Comparison of ENCODE assay signal across 2 cellular contexts in genomic region chr7:7793921-7794320, GRCh38.
TF ChIP-seq lines count a peak whose summit lies in the region.

No MANE protein-coding gene starts in this region.

TF ChIP-seq in GM23338, 12 proteins besides CTCF, POLR2A, EP300 and RAD21 (continued from another document):
- TF ChIP-seq, protein P1, sequence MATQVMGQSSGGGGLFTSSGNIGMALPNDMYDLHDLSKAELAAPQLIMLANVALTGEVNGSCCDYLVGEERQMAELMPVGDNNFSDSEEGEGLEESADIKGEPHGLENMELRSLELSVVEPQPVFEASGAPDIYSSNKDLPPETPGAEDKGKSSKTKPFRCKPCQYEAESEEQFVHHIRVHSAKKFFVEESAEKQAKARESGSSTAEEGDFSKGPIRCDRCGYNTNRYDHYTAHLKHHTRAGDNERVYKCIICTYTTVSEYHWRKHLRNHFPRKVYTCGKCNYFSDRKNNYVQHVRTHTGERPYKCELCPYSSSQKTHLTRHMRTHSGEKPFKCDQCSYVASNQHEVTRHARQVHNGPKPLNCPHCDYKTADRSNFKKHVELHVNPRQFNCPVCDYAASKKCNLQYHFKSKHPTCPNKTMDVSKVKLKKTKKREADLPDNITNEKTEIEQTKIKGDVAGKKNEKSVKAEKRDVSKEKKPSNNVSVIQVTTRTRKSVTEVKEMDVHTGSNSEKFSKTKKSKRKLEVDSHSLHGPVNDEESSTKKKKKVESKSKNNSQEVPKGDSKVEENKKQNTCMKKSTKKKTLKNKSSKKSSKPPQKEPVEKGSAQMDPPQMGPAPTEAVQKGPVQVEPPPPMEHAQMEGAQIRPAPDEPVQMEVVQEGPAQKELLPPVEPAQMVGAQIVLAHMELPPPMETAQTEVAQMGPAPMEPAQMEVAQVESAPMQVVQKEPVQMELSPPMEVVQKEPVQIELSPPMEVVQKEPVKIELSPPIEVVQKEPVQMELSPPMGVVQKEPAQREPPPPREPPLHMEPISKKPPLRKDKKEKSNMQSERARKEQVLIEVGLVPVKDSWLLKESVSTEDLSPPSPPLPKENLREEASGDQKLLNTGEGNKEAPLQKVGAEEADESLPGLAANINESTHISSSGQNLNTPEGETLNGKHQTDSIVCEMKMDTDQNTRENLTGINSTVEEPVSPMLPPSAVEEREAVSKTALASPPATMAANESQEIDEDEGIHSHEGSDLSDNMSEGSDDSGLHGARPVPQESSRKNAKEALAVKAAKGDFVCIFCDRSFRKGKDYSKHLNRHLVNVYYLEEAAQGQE (IDR thresholded peaks at IDR 0.05; ENCODE audit: unreplicated experiment), result no peak
- TF ChIP-seq, protein P2, sequence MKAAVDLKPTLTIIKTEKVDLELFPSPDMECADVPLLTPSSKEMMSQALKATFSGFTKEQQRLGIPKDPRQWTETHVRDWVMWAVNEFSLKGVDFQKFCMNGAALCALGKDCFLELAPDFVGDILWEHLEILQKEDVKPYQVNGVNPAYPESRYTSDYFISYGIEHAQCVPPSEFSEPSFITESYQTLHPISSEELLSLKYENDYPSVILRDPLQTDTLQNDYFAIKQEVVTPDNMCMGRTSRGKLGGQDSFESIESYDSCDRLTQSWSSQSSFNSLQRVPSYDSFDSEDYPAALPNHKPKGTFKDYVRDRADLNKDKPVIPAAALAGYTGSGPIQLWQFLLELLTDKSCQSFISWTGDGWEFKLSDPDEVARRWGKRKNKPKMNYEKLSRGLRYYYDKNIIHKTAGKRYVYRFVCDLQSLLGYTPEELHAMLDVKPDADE (IDR thresholded peaks at IDR 0.05), result no peak
- no peak for TF ChIP-seq ZNF114 (CRISPR knock-in tag; IDR thresholded peaks at IDR 0.05)
- no peak for TF ChIP-seq POLR2AphosphoS5 (IDR thresholded peaks at IDR 0.05; ENCODE audit: low read depth)

TF ChIP-seq in WTC11, 78 proteins besides CTCF, POLR2A, EP300 and RAD21 (continued from another document):
- no peak for TF ChIP-seq ATF2 (CRISPR knock-in tag; IDR thresholded peaks at IDR 0.05; ENCODE audit: borderline replicate concordance, low read depth)
- TF ChIP-seq ZNF512 (CRISPR knock-in tag; IDR thresholded peaks at IDR 0.05; ENCODE audit: borderline replicate concordance), result no peak
- TF ChIP-seq, protein P3, sequence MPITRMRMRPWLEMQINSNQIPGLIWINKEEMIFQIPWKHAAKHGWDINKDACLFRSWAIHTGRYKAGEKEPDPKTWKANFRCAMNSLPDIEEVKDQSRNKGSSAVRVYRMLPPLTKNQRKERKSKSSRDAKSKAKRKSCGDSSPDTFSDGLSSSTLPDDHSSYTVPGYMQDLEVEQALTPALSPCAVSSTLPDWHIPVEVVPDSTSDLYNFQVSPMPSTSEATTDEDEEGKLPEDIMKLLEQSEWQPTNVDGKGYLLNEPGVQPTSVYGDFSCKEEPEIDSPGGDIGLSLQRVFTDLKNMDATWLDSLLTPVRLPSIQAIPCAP (CRISPR knock-in tag; IDR thresholded peaks at IDR 0.05), result no peak
- no peak for TF ChIP-seq GTF2I (CRISPR knock-in tag; conservative IDR thresholded peaks at IDR 0.05)
- TF ChIP-seq, protein P4, sequence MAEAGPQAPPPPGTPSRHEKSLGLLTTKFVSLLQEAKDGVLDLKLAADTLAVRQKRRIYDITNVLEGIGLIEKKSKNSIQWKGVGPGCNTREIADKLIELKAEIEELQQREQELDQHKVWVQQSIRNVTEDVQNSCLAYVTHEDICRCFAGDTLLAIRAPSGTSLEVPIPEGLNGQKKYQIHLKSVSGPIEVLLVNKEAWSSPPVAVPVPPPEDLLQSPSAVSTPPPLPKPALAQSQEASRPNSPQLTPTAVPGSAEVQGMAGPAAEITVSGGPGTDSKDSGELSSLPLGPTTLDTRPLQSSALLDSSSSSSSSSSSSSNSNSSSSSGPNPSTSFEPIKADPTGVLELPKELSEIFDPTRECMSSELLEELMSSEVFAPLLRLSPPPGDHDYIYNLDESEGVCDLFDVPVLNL (CRISPR knock-in tag; IDR thresholded peaks at IDR 0.05; ENCODE audit: borderline replicate concordance, low read depth), result no peak
- TF ChIP-seq GABPB1 (CRISPR knock-in tag; IDR thresholded peaks at IDR 0.05), result no peak
- TF ChIP-seq CREB1 (CRISPR knock-in tag; IDR thresholded peaks at IDR 0.05), result no peak
- TF ChIP-seq ARID4B (CRISPR knock-in tag; IDR thresholded peaks at IDR 0.05; ENCODE audit: borderline replicate concordance), result no peak
- TF ChIP-seq, protein P5, sequence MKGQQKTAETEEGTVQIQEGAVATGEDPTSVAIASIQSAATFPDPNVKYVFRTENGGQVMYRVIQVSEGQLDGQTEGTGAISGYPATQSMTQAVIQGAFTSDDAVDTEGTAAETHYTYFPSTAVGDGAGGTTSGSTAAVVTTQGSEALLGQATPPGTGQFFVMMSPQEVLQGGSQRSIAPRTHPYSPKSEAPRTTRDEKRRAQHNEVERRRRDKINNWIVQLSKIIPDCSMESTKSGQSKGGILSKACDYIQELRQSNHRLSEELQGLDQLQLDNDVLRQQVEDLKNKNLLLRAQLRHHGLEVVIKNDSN (CRISPR knock-in tag; IDR thresholded peaks at IDR 0.05), result no peak
- TF ChIP-seq RELA (CRISPR knock-in tag; IDR thresholded peaks at IDR 0.05; ENCODE audit: borderline replicate concordance), result no peak
- no peak for TF ChIP-seq FOXP1 (CRISPR knock-in tag; IDR thresholded peaks at IDR 0.05; ENCODE audit: borderline replicate concordance)
- TF ChIP-seq HMGA2 (CRISPR knock-in tag; IDR thresholded peaks at IDR 0.05), result no peak
- TF ChIP-seq ELF4 (CRISPR knock-in tag; IDR thresholded peaks at IDR 0.05; ENCODE audit: low read depth), result no peak
- no peak for TF ChIP-seq KAT7 (CRISPR knock-in tag; IDR thresholded peaks at IDR 0.05; ENCODE audit: borderline replicate concordance)
- no peak for TF ChIP-seq SOX15 (CRISPR knock-in tag; IDR thresholded peaks at IDR 0.05)
